8 cellular contexts compared by ENCODE assay signal in genomic region chr4:56129431-56129861, GRCh38.
A peak's percentile ranks its signal among the peaks of the same experiment; 100 is the strongest.
DNase-seq lines count a peak whose midpoint lies in the region; ATAC-seq and TF ChIP-seq lines count a peak whose summit lies in the region.

No MANE protein-coding gene starts in this region.

- no peaks in the 10 kb centered on the region for H3K27me3 Mint-ChIP-seq in nephron (ENCODE audit: low read depth)

- H3K27me3 ChIP-seq in ovary = no peaks in the 10 kb centered on the region

- H3K4me1 ChIP-seq in ovary (ENCODE audit: insufficient read depth) = peaks cover 3% of the 10 kb centered on the region

- peaks cover 5% of the 10 kb centered on the region for H3K36me3 Mint-ChIP-seq in nephron (ENCODE audit: low read depth)

- H3K27ac Mint-ChIP-seq in nephron = peak overlapping the region; percentile 17 to 55 (median 53)

- no peak for TF ChIP-seq EP300 in ovary (IDR thresholded peaks at IDR 0.05)

- H3K27ac ChIP-seq in ovary = no peak overlapping the region

- TF ChIP-seq CTCF in nephron (IDR thresholded peaks at IDR 0.05; ENCODE audit: unreplicated experiment in 3 of 3) (peak in 2 of 3 experiments; percentile 12 to 21), ovary (IDR thresholded peaks at IDR 0.05) (no peak)

- no peak overlapping the region for H3K4me3 ChIP-seq in ovary

- peaks cover 54% of the 10 kb centered on the region for H3K4me1 Mint-ChIP-seq in nephron

- no peak for TF ChIP-seq POLR2A in ovary (IDR thresholded peaks at IDR 0.05)

- no peaks in the 10 kb centered on the region for H3K9me3 ChIP-seq in ovary

- no peaks in the 10 kb centered on the region for H3K9me3 Mint-ChIP-seq in nephron

- H3K4me3 Mint-ChIP-seq in nephron = no peak overlapping the region

- ATAC-seq in GM18511 (IDR thresholded peaks at IDR 0.05; ENCODE audit: unreplicated experiment) = peak; percentile 60
- ATAC-seq in HG03139 (IDR thresholded peaks at IDR 0.05; ENCODE audit: unreplicated experiment) = no peak

- 69 to 74% (median 70%) methylated on average over 7 of the region's 7 CpGs for WGBS in ovary, 3 donors

- DNase-seq in HK-2 (ENCODE audit: unreplicated experiment) (peak; percentile 22), ovary (no peak), inferior parietal cortex (ENCODE audit: extremely low spot score) (no peak), T-helper 1 cell (no peak)
- DNase-seq in activated naive CD4-positive, alpha-beta T cell treated with anti-CD3 and anti-CD28 coated beads, Interleukin-2, amount 50 U/mL, for 16 hours = peak; percentile 18

- no peaks in the 10 kb centered on the region for H3K36me3 ChIP-seq in ovary

- intact Hi-C loops in ovary (cut with DNase I) = no loop called here

Comparison
In these comparisons a context has a peak if more than half of its experiments do, and no peak if none do; other contexts are left out.
1. DNase-seq: peak in HK-2 (single experiment) and activated naive CD4-positive, alpha-beta T cell treated with anti-CD3 and anti-CD28 coated beads, Interleukin-2, amount 50 U/mL, for 16 hours (single experiment); none in ovary (0 of 5), inferior parietal cortex (single experiment) and T-helper 1 cell (0 of 5).
2. CTCF ChIP-seq: peak in nephron (2 of 3); none in ovary (0 of 3).